ENCODE assay signal across 14 cellular contexts in the genomic region with DNA sequence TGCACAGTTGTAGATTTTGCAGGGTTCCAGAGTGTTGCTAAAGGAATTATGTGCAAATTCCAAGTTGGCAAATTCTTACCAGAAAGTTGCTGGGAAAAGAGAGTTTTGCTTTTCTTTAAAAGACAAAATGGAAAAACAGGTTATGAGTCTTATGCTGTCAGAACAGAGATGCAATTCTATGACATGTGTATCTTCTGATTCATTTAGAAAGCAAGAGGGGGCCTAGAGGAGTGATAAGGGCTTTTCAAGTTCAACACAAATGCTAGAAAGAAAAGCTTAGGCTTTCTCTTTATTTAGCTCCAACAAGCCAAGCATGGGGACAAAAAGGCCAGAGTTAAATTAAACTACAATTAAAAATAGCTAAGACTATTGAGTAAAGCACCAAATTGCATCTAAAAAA.
"Had no signal": no experiment of that assay in that cellular context is flagged by ENCODE, and none has a peak within 500 bp of the region (broad histone marks: within the 10 kb centered on the region; RNA-seq: fewer than 3 reads in every experiment).

No MANE protein-coding gene starts in this region.

- H3K9me3 ChIP-seq: adrenal gland, colonic mucosa, heart right ventricle, mucosa of descending colon, neutrophil, right atrium auricular region, transverse colon had no signal

- H3K27ac ChIP-seq: adrenal gland, colonic mucosa, heart right ventricle, neutrophil, right atrium auricular region, transverse colon had no signal

- H3K4me1 ChIP-seq: adrenal gland, colonic mucosa, heart right ventricle, right atrium auricular region, transverse colon had no signal

- ATAC-seq: activated CD8-positive, alpha-beta T cell treated with anti-CD3 and anti-CD28 coated beads for 36 hours; heart right ventricle; mucosa of descending colon; naive thymus-derived CD8-positive, alpha-beta T cell had no signal

- DNase-seq: activated CD8-positive, alpha-beta memory T cell treated with anti-CD3 and anti-CD28 coated beads, Interleukin-2, amount 50 U/mL, for 48 hours; activated CD8-positive, alpha-beta T cell treated with anti-CD3 and anti-CD28 coated beads for 36 hours; activated naive CD4-positive, alpha-beta T cell treated with anti-CD3 and anti-CD28 coated beads, Interleukin-2, amount 10 ng/mL, durations not matched to agents 7 days and 5 days; adrenal gland; colonic mucosa; effector CD4-positive, alpha-beta T cell; heart right ventricle; mammary epithelial cell; mucosa of descending colon; naive thymus-derived CD8-positive, alpha-beta T cell; small intestine; transverse colon had no signal

- H3K27me3 ChIP-seq: adrenal gland, colonic mucosa, heart right ventricle, right atrium auricular region, transverse colon had no signal

- H3K4me3 ChIP-seq: adrenal gland, colonic mucosa, heart right ventricle, mucosa of descending colon, right atrium auricular region, transverse colon had no signal

- H3K36me3 ChIP-seq: adrenal gland, colonic mucosa, heart right ventricle, neutrophil, right atrium auricular region, transverse colon had no signal
